Comparison of ENCODE assay signal across 1 cellular context in the genomic region with DNA sequence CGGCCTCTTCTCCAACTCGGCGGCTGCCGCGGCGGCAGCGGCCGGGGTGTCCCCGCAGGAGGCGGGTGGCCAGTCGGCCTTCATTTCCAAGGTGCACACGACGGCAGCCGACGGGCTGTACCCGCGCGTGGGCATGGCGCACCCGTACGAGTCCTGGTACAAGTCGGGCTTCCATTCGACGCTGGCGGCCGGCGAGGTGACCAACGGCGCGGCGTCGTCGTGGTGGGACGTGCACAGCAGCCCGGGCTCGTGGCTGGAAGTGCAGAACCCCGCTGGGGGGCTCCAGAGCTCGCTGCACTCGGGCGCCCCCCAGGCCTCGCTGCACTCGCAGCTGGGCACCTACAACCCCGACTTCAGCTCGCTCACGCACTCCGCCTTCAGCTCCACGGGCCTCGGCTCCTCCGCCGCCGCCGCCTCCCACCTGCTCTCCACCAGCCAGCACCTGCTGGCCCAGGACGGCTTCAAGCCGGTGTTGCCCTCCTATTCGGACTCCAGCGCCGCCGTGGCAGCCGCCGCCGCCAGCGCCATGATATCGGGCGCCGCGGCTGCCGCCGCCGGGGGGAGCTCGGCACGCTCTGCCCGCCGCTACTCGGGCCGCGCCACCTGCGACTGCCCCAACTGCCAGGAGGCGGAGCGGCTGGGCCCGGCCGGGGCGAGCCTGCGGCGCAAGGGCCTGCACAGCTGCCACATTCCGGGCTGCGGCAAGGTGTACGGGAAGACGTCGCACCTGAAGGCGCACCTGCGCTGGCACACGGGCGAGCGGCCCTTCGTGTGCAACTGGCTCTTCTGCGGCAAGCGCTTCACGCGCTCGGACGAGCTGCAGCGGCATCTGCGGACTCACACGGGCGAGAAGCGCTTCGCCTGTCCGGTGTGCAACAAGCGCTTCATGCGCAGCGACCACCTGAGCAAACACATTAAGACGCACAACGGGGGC.
TF ChIP-seq lines count a peak whose summit lies in the region.

No MANE protein-coding gene starts in this region.

TF ChIP-seq in K562, 482 proteins besides CTCF, POLR2A, EP300 and RAD21 (continued from another document and continues in another):
- TF ChIP-seq, protein P1, sequence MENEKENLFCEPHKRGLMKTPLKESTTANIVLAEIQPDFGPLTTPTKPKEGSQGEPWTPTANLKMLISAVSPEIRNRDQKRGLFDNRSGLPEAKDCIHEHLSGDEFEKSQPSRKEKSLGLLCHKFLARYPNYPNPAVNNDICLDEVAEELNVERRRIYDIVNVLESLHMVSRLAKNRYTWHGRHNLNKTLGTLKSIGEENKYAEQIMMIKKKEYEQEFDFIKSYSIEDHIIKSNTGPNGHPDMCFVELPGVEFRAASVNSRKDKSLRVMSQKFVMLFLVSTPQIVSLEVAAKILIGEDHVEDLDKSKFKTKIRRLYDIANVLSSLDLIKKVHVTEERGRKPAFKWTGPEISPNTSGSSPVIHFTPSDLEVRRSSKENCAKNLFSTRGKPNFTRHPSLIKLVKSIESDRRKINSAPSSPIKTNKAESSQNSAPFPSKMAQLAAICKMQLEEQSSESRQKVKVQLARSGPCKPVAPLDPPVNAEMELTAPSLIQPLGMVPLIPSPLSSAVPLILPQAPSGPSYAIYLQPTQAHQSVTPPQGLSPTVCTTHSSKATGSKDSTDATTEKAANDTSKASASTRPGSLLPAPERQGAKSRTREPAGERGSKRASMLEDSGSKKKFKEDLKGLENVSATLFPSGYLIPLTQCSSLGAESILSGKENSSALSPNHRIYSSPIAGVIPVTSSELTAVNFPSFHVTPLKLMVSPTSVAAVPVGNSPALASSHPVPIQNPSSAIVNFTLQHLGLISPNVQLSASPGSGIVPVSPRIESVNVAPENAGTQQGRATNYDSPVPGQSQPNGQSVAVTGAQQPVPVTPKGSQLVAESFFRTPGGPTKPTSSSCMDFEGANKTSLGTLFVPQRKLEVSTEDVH (IDR thresholded peaks at IDR 0.05; ENCODE audit: low read depth, partially characterized antibody): no peak
- TF ChIP-seq, protein P2, sequence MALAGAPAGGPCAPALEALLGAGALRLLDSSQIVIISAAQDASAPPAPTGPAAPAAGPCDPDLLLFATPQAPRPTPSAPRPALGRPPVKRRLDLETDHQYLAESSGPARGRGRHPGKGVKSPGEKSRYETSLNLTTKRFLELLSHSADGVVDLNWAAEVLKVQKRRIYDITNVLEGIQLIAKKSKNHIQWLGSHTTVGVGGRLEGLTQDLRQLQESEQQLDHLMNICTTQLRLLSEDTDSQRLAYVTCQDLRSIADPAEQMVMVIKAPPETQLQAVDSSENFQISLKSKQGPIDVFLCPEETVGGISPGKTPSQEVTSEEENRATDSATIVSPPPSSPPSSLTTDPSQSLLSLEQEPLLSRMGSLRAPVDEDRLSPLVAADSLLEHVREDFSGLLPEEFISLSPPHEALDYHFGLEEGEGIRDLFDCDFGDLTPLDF (CRISPR knock-in tag; IDR thresholded peaks at IDR 0.05): peak; percentile 77
- no peak for TF ChIP-seq NCOA4 (IDR thresholded peaks at IDR 0.05; ENCODE audit: partially characterized antibody)
- TF ChIP-seq POLR3A (IDR thresholded peaks at IDR 0.05; ENCODE audit: borderline replicate concordance, extremely low read depth, insufficient read depth, insufficient read length): no peak
- TF ChIP-seq, protein P3, sequence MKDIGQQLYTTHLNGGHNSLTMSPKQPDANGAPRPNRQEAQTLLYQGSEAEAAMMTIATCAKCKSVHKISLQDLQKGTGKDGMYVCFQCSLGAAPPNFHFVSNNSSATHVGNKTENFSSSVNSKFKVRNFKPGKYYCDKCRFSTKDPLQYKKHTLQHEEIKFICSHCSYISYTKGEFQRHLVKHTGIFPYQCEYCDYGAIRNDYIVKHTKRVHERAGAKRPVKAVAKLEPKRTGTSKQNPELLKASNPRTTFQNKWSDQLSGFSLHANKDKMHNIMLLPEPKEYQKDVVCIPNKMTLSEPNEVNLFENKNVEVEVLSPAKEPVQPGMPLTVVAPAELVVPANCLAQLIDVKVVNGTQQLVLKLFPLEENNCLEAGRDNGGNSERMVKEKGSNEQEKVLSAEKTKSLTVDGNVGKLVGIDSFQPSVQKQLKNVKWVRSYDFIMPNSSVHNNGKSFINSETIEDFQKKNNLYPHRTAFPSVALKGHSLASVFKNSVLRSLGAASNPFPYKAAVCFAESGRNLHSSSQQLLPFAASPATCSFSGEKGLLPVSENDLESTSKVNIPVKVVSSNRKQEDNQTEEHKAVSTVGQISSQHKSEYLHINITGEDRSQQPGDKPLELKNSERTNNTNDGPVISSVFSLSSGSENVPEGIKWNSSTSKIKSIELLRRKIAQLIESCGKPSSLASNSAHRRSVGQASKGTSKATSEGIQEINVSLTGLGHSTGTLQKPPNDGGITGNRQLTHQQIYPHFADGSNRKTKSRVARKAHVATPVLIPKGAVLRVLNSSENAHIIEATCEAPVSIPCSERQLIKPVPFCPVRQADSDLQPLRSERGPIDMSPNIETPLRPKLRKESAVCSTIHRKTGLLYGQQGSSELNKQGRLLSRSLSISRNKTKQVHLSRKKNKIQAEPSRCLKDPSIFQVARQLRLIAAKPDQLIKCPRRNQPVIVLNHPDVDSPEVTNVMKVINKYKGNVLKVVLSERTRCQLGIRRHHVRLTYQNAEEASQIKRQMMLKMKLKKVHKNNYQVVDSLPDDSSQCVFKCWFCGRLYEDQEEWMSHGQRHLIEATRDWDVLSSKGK (CRISPR knock-in tag; IDR thresholded peaks at IDR 0.05): no peak
- TF ChIP-seq NFE2L1 (tag; IDR thresholded peaks at IDR 0.05; ENCODE audit: borderline replicate concordance, low read depth): no peak
- TF ChIP-seq TRIM24 (IDR thresholded peaks at IDR 0.05): peak in 1 of 2 experiments; percentile 39; a peak in 1 of 4 replicates
- peak; percentile 59 for TF ChIP-seq U2AF1 (optimal IDR thresholded peaks at IDR 0.05; ENCODE audit: low read depth, low read length)
- no peak for TF ChIP-seq SREBF1 (IDR thresholded peaks at IDR 0.05; ENCODE audit: borderline replicate concordance, low read depth, low read length)
- no peak for TF ChIP-seq POLR2B (IDR thresholded peaks at IDR 0.05; ENCODE audit: low read depth, partially characterized antibody)
- TF ChIP-seq EGR1 (conservative IDR thresholded peaks at IDR 0.05): no peak
- no peak for TF ChIP-seq SPI1 (IDR thresholded peaks at IDR 0.05; ENCODE audit: borderline replicate concordance, low read depth, low read length)
- peak; percentile 50 for TF ChIP-seq RBFOX2 (IDR thresholded peaks at IDR 0.05; ENCODE audit: low read depth, low read length)
- no peak for TF ChIP-seq ESRRB (CRISPR knock-in tag; IDR thresholded peaks at IDR 0.05; ENCODE audit: borderline replicate concordance)
- TF ChIP-seq, protein P4, sequence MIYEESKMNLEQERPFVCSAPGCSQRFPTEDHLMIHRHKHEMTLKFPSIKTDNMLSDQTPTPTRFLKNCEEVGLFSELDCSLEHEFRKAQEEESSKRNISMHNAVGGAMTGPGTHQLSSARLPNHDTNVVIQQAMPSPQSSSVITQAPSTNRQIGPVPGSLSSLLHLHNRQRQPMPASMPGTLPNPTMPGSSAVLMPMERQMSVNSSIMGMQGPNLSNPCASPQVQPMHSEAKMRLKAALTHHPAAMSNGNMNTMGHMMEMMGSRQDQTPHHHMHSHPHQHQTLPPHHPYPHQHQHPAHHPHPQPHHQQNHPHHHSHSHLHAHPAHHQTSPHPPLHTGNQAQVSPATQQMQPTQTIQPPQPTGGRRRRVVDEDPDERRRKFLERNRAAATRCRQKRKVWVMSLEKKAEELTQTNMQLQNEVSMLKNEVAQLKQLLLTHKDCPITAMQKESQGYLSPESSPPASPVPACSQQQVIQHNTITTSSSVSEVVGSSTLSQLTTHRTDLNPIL (CRISPR knock-in tag; IDR thresholded peaks at IDR 0.05): no peak
- no peak for TF ChIP-seq CHD1 (IDR thresholded peaks at IDR 0.05; ENCODE audit: low read length)
- TF ChIP-seq TGIF2 (CRISPR knock-in tag; IDR thresholded peaks at IDR 0.05): peak; percentile 22; the same call in 1 of the 2 replicates
- TF ChIP-seq EP400 (IDR thresholded peaks at IDR 0.05): no peak; the same call in 1 of the 2 replicates
- no peak for TF ChIP-seq ASH1L (IDR thresholded peaks at IDR 0.05; ENCODE audit: borderline replicate concordance, low read depth, partially characterized antibody)
- peak; percentile 41 for TF ChIP-seq CCNT2 (IDR thresholded peaks at IDR 0.05; ENCODE audit: borderline replicate concordance, extremely low read depth, insufficient read length, low read depth, low read length)
- no peak for TF ChIP-seq ZNF696 (CRISPR knock-in tag; conservative IDR thresholded peaks at IDR 0.05)
- TF ChIP-seq, protein P5, sequence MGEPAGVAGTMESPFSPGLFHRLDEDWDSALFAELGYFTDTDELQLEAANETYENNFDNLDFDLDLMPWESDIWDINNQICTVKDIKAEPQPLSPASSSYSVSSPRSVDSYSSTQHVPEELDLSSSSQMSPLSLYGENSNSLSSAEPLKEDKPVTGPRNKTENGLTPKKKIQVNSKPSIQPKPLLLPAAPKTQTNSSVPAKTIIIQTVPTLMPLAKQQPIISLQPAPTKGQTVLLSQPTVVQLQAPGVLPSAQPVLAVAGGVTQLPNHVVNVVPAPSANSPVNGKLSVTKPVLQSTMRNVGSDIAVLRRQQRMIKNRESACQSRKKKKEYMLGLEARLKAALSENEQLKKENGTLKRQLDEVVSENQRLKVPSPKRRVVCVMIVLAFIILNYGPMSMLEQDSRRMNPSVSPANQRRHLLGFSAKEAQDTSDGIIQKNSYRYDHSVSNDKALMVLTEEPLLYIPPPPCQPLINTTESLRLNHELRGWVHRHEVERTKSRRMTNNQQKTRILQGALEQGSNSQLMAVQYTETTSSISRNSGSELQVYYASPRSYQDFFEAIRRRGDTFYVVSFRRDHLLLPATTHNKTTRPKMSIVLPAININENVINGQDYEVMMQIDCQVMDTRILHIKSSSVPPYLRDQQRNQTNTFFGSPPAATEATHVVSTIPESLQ (CRISPR knock-in tag; IDR thresholded peaks at IDR 0.05): peak; percentile 91; the same call in 1 of the 2 replicates
- no peak for TF ChIP-seq CSDE1 (IDR thresholded peaks at IDR 0.05)
- no peak for TF ChIP-seq ZNF57 (CRISPR knock-in tag; IDR thresholded peaks at IDR 0.05)
- TF ChIP-seq PHB (CRISPR knock-in tag; IDR thresholded peaks at IDR 0.05): no peak
- TF ChIP-seq, protein P6, sequence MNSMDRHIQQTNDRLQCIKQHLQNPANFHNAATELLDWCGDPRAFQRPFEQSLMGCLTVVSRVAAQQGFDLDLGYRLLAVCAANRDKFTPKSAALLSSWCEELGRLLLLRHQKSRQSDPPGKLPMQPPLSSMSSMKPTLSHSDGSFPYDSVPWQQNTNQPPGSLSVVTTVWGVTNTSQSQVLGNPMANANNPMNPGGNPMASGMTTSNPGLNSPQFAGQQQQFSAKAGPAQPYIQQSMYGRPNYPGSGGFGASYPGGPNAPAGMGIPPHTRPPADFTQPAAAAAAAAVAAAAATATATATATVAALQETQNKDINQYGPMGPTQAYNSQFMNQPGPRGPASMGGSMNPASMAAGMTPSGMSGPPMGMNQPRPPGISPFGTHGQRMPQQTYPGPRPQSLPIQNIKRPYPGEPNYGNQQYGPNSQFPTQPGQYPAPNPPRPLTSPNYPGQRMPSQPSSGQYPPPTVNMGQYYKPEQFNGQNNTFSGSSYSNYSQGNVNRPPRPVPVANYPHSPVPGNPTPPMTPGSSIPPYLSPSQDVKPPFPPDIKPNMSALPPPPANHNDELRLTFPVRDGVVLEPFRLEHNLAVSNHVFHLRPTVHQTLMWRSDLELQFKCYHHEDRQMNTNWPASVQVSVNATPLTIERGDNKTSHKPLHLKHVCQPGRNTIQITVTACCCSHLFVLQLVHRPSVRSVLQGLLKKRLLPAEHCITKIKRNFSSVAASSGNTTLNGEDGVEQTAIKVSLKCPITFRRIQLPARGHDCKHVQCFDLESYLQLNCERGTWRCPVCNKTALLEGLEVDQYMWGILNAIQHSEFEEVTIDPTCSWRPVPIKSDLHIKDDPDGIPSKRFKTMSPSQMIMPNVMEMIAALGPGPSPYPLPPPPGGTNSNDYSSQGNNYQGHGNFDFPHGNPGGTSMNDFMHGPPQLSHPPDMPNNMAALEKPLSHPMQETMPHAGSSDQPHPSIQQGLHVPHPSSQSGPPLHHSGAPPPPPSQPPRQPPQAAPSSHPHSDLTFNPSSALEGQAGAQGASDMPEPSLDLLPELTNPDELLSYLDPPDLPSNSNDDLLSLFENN (IDR thresholded peaks at IDR 0.05; ENCODE audit: low read depth in 2 of 2, low read length in 2 of 2): no peak
- TF ChIP-seq ZNF217 (CRISPR knock-in tag; IDR thresholded peaks at IDR 0.05): no peak
- TF ChIP-seq NUFIP1 (IDR thresholded peaks at IDR 0.05; ENCODE audit: partially characterized antibody): no peak
- TF ChIP-seq, protein P7, sequence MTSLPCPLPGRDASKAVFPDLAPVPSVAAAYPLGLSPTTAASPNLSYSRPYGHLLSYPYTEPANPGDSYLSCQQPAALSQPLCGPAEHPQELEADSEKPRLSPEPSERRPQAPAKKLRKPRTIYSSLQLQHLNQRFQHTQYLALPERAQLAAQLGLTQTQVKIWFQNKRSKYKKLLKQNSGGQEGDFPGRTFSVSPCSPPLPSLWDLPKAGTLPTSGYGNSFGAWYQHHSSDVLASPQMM (CRISPR knock-in tag; IDR thresholded peaks at IDR 0.05): no peak
- TF ChIP-seq, protein P8, sequence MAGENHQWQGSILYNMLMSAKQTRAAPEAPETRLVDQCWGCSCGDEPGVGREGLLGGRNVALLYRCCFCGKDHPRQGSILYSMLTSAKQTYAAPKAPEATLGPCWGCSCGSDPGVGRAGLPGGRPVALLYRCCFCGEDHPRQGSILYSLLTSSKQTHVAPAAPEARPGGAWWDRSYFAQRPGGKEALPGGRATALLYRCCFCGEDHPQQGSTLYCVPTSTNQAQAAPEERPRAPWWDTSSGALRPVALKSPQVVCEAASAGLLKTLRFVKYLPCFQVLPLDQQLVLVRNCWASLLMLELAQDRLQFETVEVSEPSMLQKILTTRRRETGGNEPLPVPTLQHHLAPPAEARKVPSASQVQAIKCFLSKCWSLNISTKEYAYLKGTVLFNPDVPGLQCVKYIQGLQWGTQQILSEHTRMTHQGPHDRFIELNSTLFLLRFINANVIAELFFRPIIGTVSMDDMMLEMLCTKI (IDR thresholded peaks at IDR 0.05; ENCODE audit: partially characterized antibody): no peak
- TF ChIP-seq KLF16 (IDR thresholded peaks at IDR 0.05): no peak
- TF ChIP-seq RBM39 (optimal IDR thresholded peaks at IDR 0.05; ENCODE audit: low read depth, low read length): no peak
- TF ChIP-seq POLR2G (IDR thresholded peaks at IDR 0.05; ENCODE audit: low read depth, low read length): peak; percentile 62
